Comparison of ENCODE assay signal across 9 cellular contexts in genomic region chr22:44685384-44686056, GRCh38.
DNase-seq lines count a peak whose midpoint lies in the region; ATAC-seq and TF ChIP-seq lines count a peak whose summit lies in the region.
"Had no signal": no experiment of that assay in that cellular context is flagged by ENCODE, and none has a peak within 500 bp of the region (broad histone marks: within the 10 kb centered on the region; RNA-seq: fewer than 3 reads in every experiment).

No MANE protein-coding gene starts in this region.

- ATAC-seq in GM19395 (IDR thresholded peaks at IDR 0.05; ENCODE audit: unreplicated experiment) (peak; percentile 48), GM18517 (IDR thresholded peaks at IDR 0.05; ENCODE audit: unreplicated experiment) (no peak)

- DNase-seq in AG20443 (ENCODE audit: low spot score): peak; percentile 79
- DNase-seq in NCI-H226: peak; percentile 29
- DNase-seq in activated CD8-positive, alpha-beta memory T cell treated with anti-CD3 and anti-CD28 coated beads for 1 hour (ENCODE audit: extremely low read depth in 1 of 2, low read depth in 1 of 2): peak; percentile 55 to 58
- peak; percentile 79 to 89 for DNase-seq in erythroblast (lab: John Stamatoyannopoulos, UW)
- DNase-seq in amygdala (lab: John Stamatoyannopoulos, UW): no peak

- no peak overlapping the region for H3K4me3 ChIP-seq in skin epidermis

- peak; percentile 36 for TF ChIP-seq POLR2A in erythroblast (IDR thresholded peaks at IDR 0.05; ENCODE audit: low read length)

- H3K27ac ChIP-seq in skin epidermis: peak overlapping the region in 20 of 21 experiments; percentile 26 to 86 (median 74)
- H3K27ac ChIP-seq: parathyroid adenoma had no signal

Comparison
In these comparisons a context has a peak if more than half of its experiments do, and no peak if none do; other contexts are left out.
1. DNase-seq: peak in AG20443 (single experiment), NCI-H226 (single experiment), activated CD8-positive, alpha-beta memory T cell treated with anti-CD3 and anti-CD28 coated beads for 1 hour (2 of 2) and erythroblast (2 of 2); none in amygdala (0 of 56).